8 cellular contexts compared by ENCODE assay signal in genomic region chr19:9621156-9622037, GRCh38. TPM values are rescaled to one million over a fixed set of nuclear protein-coding genes. Genes with fewer than 3 reads are reported as not detected.
A peak's percentile ranks its signal among the peaks of the same experiment; 100 is the strongest.
DNase-seq lines count a peak whose midpoint lies in the region; ATAC-seq and TF ChIP-seq lines count a peak whose summit lies in the region.

Gene ZNF561, minus strand, starts transcription at chr19:9621232. Its CDS starts 1,776 bp downstream, at chr19:9619456.

- no peak for TF ChIP-seq CTCF in BE2C (IDR thresholded peaks at IDR 0.05; ENCODE audit: low read depth, low read length)

- DNase-seq in BE2C (peak; percentile 87), HPDE6-E6E7 (ENCODE audit: extremely low spot score) (peak; percentile 66), NK-92 (lab: John Stamatoyannopoulos, UW; ENCODE audit: unreplicated experiment) (peak; percentile 45), lung microvascular endothelial cell (ENCODE audit: low read depth in 2 of 2) (peak; percentile 91 to 93)
- DNase-seq in activated CD8-positive, alpha-beta memory T cell treated with anti-CD3 and anti-CD28 coated beads for 1 hour (ENCODE audit: extremely low read depth in 1 of 2, low read depth in 1 of 2) = peak; percentile 81 to 84
- DNase-seq in effector CD8-positive, alpha-beta T cell (lab: John Stamatoyannopoulos, UW) = peak; percentile 82
- DNase-seq in stimulated activated CD4-positive, alpha-beta T cell treated with anti-CD3 and anti-CD28 coated beads, TNF-alpha, amount 100 ng/mL, for 4 hours (ENCODE audit: low read depth in 3 of 3) = peak; percentile 75 to 78 (median 76)

- ATAC-seq in GM19395 (IDR thresholded peaks at IDR 0.05; ENCODE audit: unreplicated experiment) = peak; percentile 76

- peak within 1 kb of the TSS; percentile 99 for H3K4me3 ChIP-seq in BE2C (ENCODE audit: low read depth, low read length)

- H3K4me1 ChIP-seq in BE2C = peaks cover 5% of the 10 kb centered on the region; the same call in 1 of the 2 replicates

- peaks cover 28% of the 10 kb centered on the region for H3K36me3 ChIP-seq in BE2C

- H3K27me3 ChIP-seq in BE2C = no peaks in the 10 kb centered on the region

- no peaks in the 10 kb centered on the region for H3K9me3 ChIP-seq in BE2C

RNA-seq across cellular contexts. Expression of gene ZNF561, which starts in this region (rescaled TPM):
- polyA plus RNA-seq in BE2C (2012; ENCODE audit: insufficient read depth, insufficient read length, low read depth) = 33.3 TPM
- total RNA-seq in lung microvascular endothelial cell = 17.0 and 25.0 TPM in 2 replicates

Comparison
In these comparisons a context has a peak if more than half of its experiments do, and no peak if none do; other contexts are left out.
1. Peak in every context shown above with its lines: DNase-seq, ATAC-seq and H3K4me3 ChIP-seq.